24 cellular contexts compared by ENCODE assay signal in genomic region chr20:14599613-14600012, GRCh38.
DNase-seq lines count a peak whose midpoint lies in the region; ATAC-seq, FAIRE-seq and TF ChIP-seq lines count a peak whose summit lies in the region.
"Had no signal": no experiment of that assay in that cellular context is flagged by ENCODE, and none has a peak within 500 bp of the region (broad histone marks: within the 10 kb centered on the region; RNA-seq: fewer than 3 reads in every experiment).

No MANE protein-coding gene starts in this region.

- H3K4me3 ChIP-seq in GM23338 = no peak overlapping the region
- H3K4me3 ChIP-seq in keratinocyte (ENCODE audit: control insufficient read depth in 2 of 3, extremely low read depth in 1 of 3, insufficient read depth in 2 of 3, low read depth in 1 of 3, low read length in 3 of 3) = no peak overlapping the region
- H3K4me3 ChIP-seq in right atrium auricular region = no peak overlapping the region
- H3K4me3 ChIP-seq: BLaER1 treated with 17β-estradiol and CSF1 and Interleukin-3, amounts not matched to agents 10 nM and 100 nM; HAP-1; K562; SJCRH30 had no signal

- H3K4me1 Mint-ChIP-seq in GM23338 = no peaks in the 10 kb centered on the region; the same call in 2 of the 3 replicates

- H3K9ac ChIP-seq in keratinocyte (ENCODE audit: control insufficient read depth, extremely low read depth, insufficient read depth, low read length) = no peak overlapping the region
- H3K9ac ChIP-seq: BLaER1 treated with 17β-estradiol and CSF1 and Interleukin-3, amounts not matched to agents 10 nM and 100 nM had no signal

- no peak overlapping the region for H3K4me3 Mint-ChIP-seq in GM23338
- H3K4me3 Mint-ChIP-seq: CD4-positive, alpha-beta T cell; HFFc6 had no signal

- H3K79me2 ChIP-seq in GM23338 (replicated peaks; ENCODE audit: insufficient read depth) (no peaks in the 10 kb centered on the region), keratinocyte (ENCODE audit: control insufficient read depth, insufficient read depth, low read length) (no peaks in the 10 kb centered on the region)

- H3F3A ChIP-seq in GM23338 (replicated peaks; ENCODE audit: low read depth) = no peaks in the 10 kb centered on the region

- H3K27ac Mint-ChIP-seq in GM23338 = no peak overlapping the region; the same call in 1 of the 2 replicates
- H3K27ac Mint-ChIP-seq: CD4-positive, alpha-beta T cell; HFFc6 had no signal

- H3K4me2 ChIP-seq in GM23338 (no peak overlapping the region), keratinocyte (ENCODE audit: control insufficient read depth, extremely low read depth, insufficient read depth, low read depth, low read length) (no peak overlapping the region)
- H3K4me2 ChIP-seq: BLaER1 treated with 17β-estradiol and CSF1 and Interleukin-3, amounts not matched to agents 10 nM and 100 nM had no signal

- dilution Hi-C loops in keratinocyte (cut with MboI; ENCODE audit: extremely low pct_ligation_motif_present, low sequenced_read_pairs) = no loop called here

- no peak for TF ChIP-seq CTCF in GM23338 (conservative IDR thresholded peaks at IDR 0.05; ENCODE audit: low read depth in 2 of 2)
- no peak for TF ChIP-seq CTCF in keratinocyte (optimal IDR thresholded peaks at IDR 0.05 in 1 of 3, IDR thresholded peaks at IDR 0.05 in 1 of 3, conservative IDR thresholded peaks at IDR 0.05 in 1 of 3; ENCODE audit: extremely low read depth in 1 of 3, insufficient read depth in 2 of 3, low read length in 3 of 3)
- no peak for TF ChIP-seq CTCF in right atrium auricular region (IDR thresholded peaks at IDR 0.05)

- H3K36me3 Mint-ChIP-seq in GM23338 (ENCODE audit: low read depth) = no peaks in the 10 kb centered on the region

- H2AFZ ChIP-seq in GM23338 = 0 out of 2 replicates have a peak overlapping the region, but pooled peaks have one; percentile 59
- no peak overlapping the region for H2AFZ ChIP-seq in keratinocyte (ENCODE audit: control insufficient read depth, low read length)

- H3K27ac ChIP-seq in GM23338 (ENCODE audit: low read depth) = no peak overlapping the region
- H3K27ac ChIP-seq in keratinocyte (ENCODE audit: control insufficient read depth, insufficient read depth, low read length) = no peak overlapping the region
- no peak overlapping the region for H3K27ac ChIP-seq in right atrium auricular region
- H3K27ac ChIP-seq: BLaER1 treated with 17β-estradiol and CSF1 and Interleukin-3, amounts not matched to agents 10 nM and 100 nM; SJCRH30 had no signal

- H4K20me1 ChIP-seq in GM23338 (replicated peaks; ENCODE audit: insufficient read depth) = no peaks in the 10 kb centered on the region
- H4K20me1 ChIP-seq in keratinocyte (ENCODE audit: control insufficient read depth, extremely low read depth, insufficient read depth, low read length) = no peaks in the 10 kb centered on the region
- H4K20me1 ChIP-seq: BLaER1 treated with 17β-estradiol and CSF1 and Interleukin-3, amounts not matched to agents 10 nM and 100 nM had no signal

- FAIRE-seq in keratinocyte (lab: Jason Lieb, UNC) = peak; percentile 56
- FAIRE-seq: D721Med, GM19239, HTR-8/SVneo, K562 had no signal

- H3K36me3 ChIP-seq in GM23338 (ENCODE audit: insufficient read depth) (no peaks in the 10 kb centered on the region), keratinocyte (ENCODE audit: control insufficient read depth in 2 of 2, extremely low read depth in 1 of 2, insufficient read depth in 2 of 2, low read length in 2 of 2) (no peaks in the 10 kb centered on the region), right atrium auricular region (no peaks in the 10 kb centered on the region)
- H3K36me3 ChIP-seq: BLaER1 treated with 17β-estradiol and CSF1 and Interleukin-3, amounts not matched to agents 10 nM and 100 nM; HAP-1; SJCRH30 had no signal

- H3K9me2 ChIP-seq in GM23338 (ENCODE audit: insufficient read depth) = no peaks in the 10 kb centered on the region

- H3K9me1 ChIP-seq in keratinocyte (ENCODE audit: control insufficient read depth, extremely low read depth, insufficient read depth, low read length) = no peaks in the 10 kb centered on the region

- H3K9me3 ChIP-seq in keratinocyte (ENCODE audit: control insufficient read depth, low read depth, low read length) (no peaks in the 10 kb centered on the region), right atrium auricular region (no peaks in the 10 kb centered on the region)
- H3K9me3 ChIP-seq: BLaER1 treated with 17β-estradiol and CSF1 and Interleukin-3, amounts not matched to agents 10 nM and 100 nM; HAP-1 had no signal

- H3K4me1 ChIP-seq in GM23338 (ENCODE audit: insufficient read depth) = no peaks in the 10 kb centered on the region; the same call in 1 of the 2 replicates
- no peaks in the 10 kb centered on the region for H3K4me1 ChIP-seq in keratinocyte (ENCODE audit: control insufficient read depth, extremely low read depth, insufficient read depth, low read length)
- H3K4me1 ChIP-seq in right atrium auricular region = no peaks in the 10 kb centered on the region
- H3K4me1 ChIP-seq: BLaER1 treated with 17β-estradiol and CSF1 and Interleukin-3, amounts not matched to agents 10 nM and 100 nM; HAP-1 had no signal

- no peaks in the 10 kb centered on the region for H3K27me3 ChIP-seq in GM23338 (ENCODE audit: insufficient read depth)
- H3K27me3 ChIP-seq in keratinocyte (ENCODE audit: control insufficient read depth, extremely low read depth, insufficient read depth, low read length) = no peaks in the 10 kb centered on the region
- no peaks in the 10 kb centered on the region for H3K27me3 ChIP-seq in right atrium auricular region
- H3K27me3 ChIP-seq: BLaER1 treated with 17β-estradiol and CSF1 and Interleukin-3, amounts not matched to agents 10 nM and 100 nM; SJCRH30 had no signal

- no peak for ATAC-seq in GM23338
- ATAC-seq in SK-N-SH treated with all-trans-retinoic acid at 6 μM for 48 hours = no peak; the same call in 2 of the 3 replicates
- no peak for ATAC-seq in GM21360 (IDR thresholded peaks at IDR 0.05; ENCODE audit: unreplicated experiment)
- ATAC-seq: K562, PC-3, Right ventricle myocardium inferior had no signal

- peaks cover 3% of the 10 kb centered on the region for H3K27me3 Mint-ChIP-seq in GM23338 (ENCODE audit: insufficient read depth, low read depth, poor library complexity)
- H3K27me3 Mint-ChIP-seq: CD4-positive, alpha-beta T cell had no signal

- DNase-seq in GM23338 (ENCODE audit: low spot score) = no peak
- no peak for DNase-seq in keratinocyte (ENCODE audit: low read depth, low spot score)
- DNase-seq in putamen (ENCODE audit: low spot score) = peak; percentile 70
- no peak for DNase-seq in right atrium auricular region (ENCODE audit: low spot score)
- DNase-seq in NCI-H510A (lab: John Stamatoyannopoulos, UW) = no peak
- DNase-seq: CD4-positive, alpha-beta T cell; HFFc6; Kasumi-1; NCI-H1092 treated with DMSO at 0.1 percent for 48 hours; NCI-H1436 treated with DMSO at 0.1 percent for 48 hours; NCI-H187 treated with DMSO at 0.1 percent for 48 hours; NCI-H446 treated with DMSO at 0.1 percent for 48 hours; NCI-H526 treated with DMSO at 0.1 percent for 48 hours; PC-3; SJCRH30 had no signal

- H3K9me3 Mint-ChIP-seq in GM23338 = no peaks in the 10 kb centered on the region
- H3K9me3 Mint-ChIP-seq: CD4-positive, alpha-beta T cell had no signal

TF ChIP-seq in GM23338, 12 proteins besides CTCF, POLR2A, EP300 and RAD21 (continues in another document):
- TF ChIP-seq ZNF114 (CRISPR knock-in tag; IDR thresholded peaks at IDR 0.05) (no peak), ZNF331 (CRISPR knock-in tag; IDR thresholded peaks at IDR 0.05; ENCODE audit: low read depth) (no peak), CREB1 (CRISPR knock-in tag; IDR thresholded peaks at IDR 0.05; ENCODE audit: low read depth) (no peak), POLR2AphosphoS5 (IDR thresholded peaks at IDR 0.05; ENCODE audit: low read depth) (no peak), NANOG (IDR thresholded peaks at IDR 0.05; ENCODE audit: borderline replicate concordance) (no peak)

TF ChIP-seq in SK-N-SH treated with all-trans-retinoic acid at 6 μM for 48 hours, 23 proteins besides CTCF, POLR2A, EP300 and RAD21:
- TF ChIP-seq TCF4 (CRISPR knock-in tag; IDR thresholded peaks at IDR 0.05; ENCODE audit: borderline replicate concordance) (peak; percentile 66; the same call in 1 of the 2 replicates), TSHZ2 (CRISPR knock-in tag; IDR thresholded peaks at IDR 0.05) (peak; percentile 78), PPARA (CRISPR knock-in tag; IDR thresholded peaks at IDR 0.05; ENCODE audit: borderline replicate concordance) (no peak)
